Comparison of ENCODE assay signal across 8 cellular contexts in the genomic region with DNA sequence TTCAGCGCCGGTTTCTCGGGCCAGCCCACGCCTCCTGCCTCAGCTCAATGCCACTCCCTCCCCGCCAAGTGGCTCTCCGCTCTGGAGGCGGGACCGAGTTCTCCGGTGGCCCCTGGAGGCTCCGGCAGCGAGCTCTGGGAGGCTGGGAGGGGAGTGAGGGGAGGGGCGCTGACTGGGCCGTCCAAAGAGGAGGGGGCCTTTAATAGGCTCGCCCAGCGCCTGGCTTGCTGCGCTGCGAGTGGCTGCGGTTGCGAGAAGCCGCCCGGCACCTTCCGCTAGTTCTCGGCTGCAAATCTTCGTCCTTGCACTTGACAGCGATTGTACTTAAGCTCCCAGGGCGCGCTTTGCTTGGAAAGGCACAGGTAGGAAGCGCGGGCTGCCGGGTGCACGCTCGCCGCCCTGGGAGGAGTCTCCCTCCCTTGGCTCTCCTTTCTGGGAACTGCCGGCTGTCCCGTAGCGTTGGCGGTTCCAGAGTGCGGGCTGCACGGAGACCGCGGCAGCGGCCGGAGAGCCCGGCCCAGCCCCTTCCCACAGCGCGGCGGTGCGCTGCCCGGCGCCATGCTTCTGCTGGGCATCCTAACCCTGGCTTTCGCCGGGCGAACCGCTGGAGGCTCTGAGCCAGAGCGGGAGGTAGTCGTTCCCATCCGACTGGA. TPM values are rescaled to one million over a fixed set of nuclear protein-coding genes. Genes with fewer than 3 reads are reported as not detected.
DNase-seq lines count a peak whose midpoint lies in the region; ATAC-seq, FAIRE-seq and TF ChIP-seq lines count a peak whose summit lies in the region.

ADAMTS15 (plus strand) TSS at position 230 of the 653 bp plus-strand sequence; CDS start at position 559, 329 bp downstream.

- peak within 1 kb of the TSS; percentile 24 for H4K8ac ChIP-seq in mesenchymal stem cell (ENCODE audit: low read length)

- DNase-seq in GM06990 (ENCODE audit: extremely low read depth, insufficient read length) (peak; percentile 30), Kasumi-1 (lab: John Stamatoyannopoulos, UW) (peak; percentile 92 to 97), SW 1271 (lab: John Stamatoyannopoulos, UW) (peak; percentile 52 to 75), mesenchymal stem cell (peak; percentile 82), stromal cell of bone marrow (ENCODE audit: low read depth) (peak; percentile 68)

- peak within 1 kb of the TSS; percentile 90 for H3K9ac ChIP-seq in mesenchymal stem cell (ENCODE audit: low read length)

- H3K18ac ChIP-seq in mesenchymal stem cell (ENCODE audit: low read depth in 1 of 2, low read length in 2 of 2) = peak within 1 kb of the TSS; percentile 47 to 48

- H2BK15ac ChIP-seq in mesenchymal stem cell (ENCODE audit: low read depth, poor library complexity, severe bottlenecking) = peak within 1 kb of the TSS; percentile 54

- no peaks in the 10 kb centered on the region for H3K36me3 ChIP-seq in GM06990 (ENCODE audit: control insufficient read depth, insufficient read depth, low read length)
- peaks cover 0 to 13% of the 10 kb centered on the region in 2 experiments for H3K36me3 ChIP-seq in mesenchymal stem cell (ENCODE audit: control insufficient read depth in 1 of 2, insufficient read depth in 2 of 2, low read depth in 1 of 2, low read length in 2 of 2)

- peak within 1 kb of the TSS in 1 of 2 experiments; percentile 37 for H2BK12ac ChIP-seq in mesenchymal stem cell (ENCODE audit: low read length in 2 of 2)

- TF ChIP-seq CTCF in GM06990 (IDR thresholded peaks at IDR 0.05; ENCODE audit: insufficient read depth, low read length, poor library complexity, severe bottlenecking) = no peak

- peak within 1 kb of the TSS in 1 of 2 experiments; percentile 19 for H3K14ac ChIP-seq in mesenchymal stem cell (ENCODE audit: low read length in 2 of 2)

- H3K4me3 ChIP-seq in GM06990 (replicated peaks; ENCODE audit: low read depth, low read length) (peak within 1 kb of the TSS; percentile 28), mesenchymal stem cell (ENCODE audit: insufficient read depth in 1 of 2, low read depth in 1 of 2, low read length in 2 of 2) (peak within 1 kb of the TSS; percentile 64 to 97)

- H3K27me3 ChIP-seq in GM06990 (replicated peaks; ENCODE audit: control insufficient read depth, insufficient read depth, low read length) (peaks cover 4% of the 10 kb centered on the region), mesenchymal stem cell (ENCODE audit: control insufficient read depth in 1 of 2, insufficient read depth in 1 of 2, low read length in 2 of 2) (peaks cover 0 to 15% of the 10 kb centered on the region in 2 experiments)

- H2AK5ac ChIP-seq in mesenchymal stem cell (ENCODE audit: low read length, severe bottlenecking) = no peak within 1 kb of the TSS

- H3K23ac ChIP-seq in mesenchymal stem cell (ENCODE audit: low read length in 2 of 2) = peak within 1 kb of the TSS in 1 of 2 experiments; percentile 84

- peak within 1 kb of the TSS; percentile 74 for H2AFZ ChIP-seq in mesenchymal stem cell (ENCODE audit: low read depth, low read length)

- no peak within 1 kb of the TSS for H2BK5ac ChIP-seq in mesenchymal stem cell (ENCODE audit: low read depth, low read length, poor library complexity, severe bottlenecking)

- H4K91ac ChIP-seq in mesenchymal stem cell (ENCODE audit: low read length) = no peak within 1 kb of the TSS

- H3K27ac ChIP-seq in mesenchymal stem cell (ENCODE audit: low read length, poor library complexity, severe bottlenecking) = no peak within 1 kb of the TSS

- peak within 1 kb of the TSS; percentile 99 for H3K4me2 ChIP-seq in mesenchymal stem cell (ENCODE audit: low read length, poor library complexity, severe bottlenecking)

- no peak for ATAC-seq in HG03045 (IDR thresholded peaks at IDR 0.05; ENCODE audit: unreplicated experiment)
- no peak for ATAC-seq in GM18861 (IDR thresholded peaks at IDR 0.05; ENCODE audit: unreplicated experiment)

- no peak within 1 kb of the TSS for H2BK120ac ChIP-seq in mesenchymal stem cell (ENCODE audit: low read depth, low read length)

- H3K79me1 ChIP-seq in mesenchymal stem cell (replicated peaks; ENCODE audit: low read length, poor library complexity, severe bottlenecking) = no peaks in the 10 kb centered on the region

- FAIRE-seq in endometrium (lab: Jason Lieb, UNC) = peak; percentile 23

- under 1% methylated on average over 55 of the region's 57 CpGs for WGBS in mesenchymal stem cell

- H3K4ac ChIP-seq in mesenchymal stem cell (ENCODE audit: low read depth in 1 of 2, low read length in 2 of 2) = no peak within 1 kb of the TSS

- H3K9me3 ChIP-seq in mesenchymal stem cell (ENCODE audit: control insufficient read depth, low read length) = no peaks in the 10 kb centered on the region

- H3K4me1 ChIP-seq in mesenchymal stem cell (ENCODE audit: control insufficient read depth, insufficient read depth, low read depth, low read length) = peaks cover 26% of the 10 kb centered on the region

RNA-seq across cellular contexts. Expression of gene ADAMTS15, which starts in this region (rescaled TPM):
- polyA plus RNA-seq in mesenchymal stem cell (2013, experiment 1 of 2) = 0.50 TPM
- polyA plus RNA-seq in mesenchymal stem cell (2013, experiment 2 of 2) = 0.45 TPM

Comparison
In these comparisons a context has a peak if more than half of its experiments do, and no peak if none do; other contexts are left out.
1. DNase-seq: peak in every context shown above with its lines; median percentile 94 in Kasumi-1; 82 in mesenchymal stem cell; 68 in stromal cell of bone marrow; 64 in SW 1271; 30 in GM06990.